Comparison of ENCODE assay signal across 22 cellular contexts in genomic region chr3:33773627-33774026, GRCh38.
"Had no signal": no experiment of that assay in that cellular context is flagged by ENCODE, and none has a peak within 500 bp of the region (broad histone marks: within the 10 kb centered on the region; RNA-seq: fewer than 3 reads in every experiment).

No MANE protein-coding gene starts in this region.

- H3K4me3 ChIP-seq: body of pancreas, esophagus squamous epithelium, left lung, prostate gland, suprapubic skin had no signal

- H3K36me3 Mint-ChIP-seq: activated CD4-positive, alpha-beta memory T cell treated with anti-CD3 and anti-CD28 coated beads for 36 hours; activated CD8-positive, alpha-beta memory T cell treated with anti-CD3 and anti-CD28 coated beads, Interleukin-2, amount 10 ng/mL, durations not matched to agents 7 days and 5 days; activated naive CD4-positive, alpha-beta T cell treated with anti-CD3 and anti-CD28 coated beads, Interleukin-2, amount 10 ng/mL, durations not matched to agents 7 days and 5 days; T-cell; type B pancreatic cell had no signal

- H3K4me1 Mint-ChIP-seq: activated CD8-positive, alpha-beta memory T cell treated with anti-CD3 and anti-CD28 coated beads, Interleukin-2, amount 10 ng/mL, durations not matched to agents 7 days and 5 days; activated naive CD4-positive, alpha-beta T cell treated with anti-CD3 and anti-CD28 coated beads, Interleukin-2, amount 10 ng/mL, durations not matched to agents 7 days and 5 days; nephron; T-cell had no signal

- H3K9me3 Mint-ChIP-seq: activated CD4-positive, alpha-beta memory T cell treated with anti-CD3 and anti-CD28 coated beads for 36 hours; activated naive CD4-positive, alpha-beta T cell treated with anti-CD3 and anti-CD28 coated beads, Interleukin-2, amount 10 ng/mL, durations not matched to agents 7 days and 5 days; nephron; stimulated activated naive CD8-positive, alpha-beta T cell treated with anti-CD3 and anti-CD28 coated beads, Interleukin-15, Interleukin-2, amounts not matched to agents 100 ng/mL and 50 ng/mL, for 24 hours; T-cell; type B pancreatic cell had no signal

- H3K9me3 ChIP-seq: body of pancreas, esophagus squamous epithelium, left lung, prostate gland, suprapubic skin had no signal

- H3K27ac ChIP-seq: body of pancreas, esophagus squamous epithelium, left lung, prostate gland, suprapubic skin had no signal

- H3K4me3 Mint-ChIP-seq: activated CD4-positive, alpha-beta memory T cell treated with anti-CD3 and anti-CD28 coated beads for 36 hours; activated CD8-positive, alpha-beta memory T cell treated with anti-CD3 and anti-CD28 coated beads, Interleukin-2, amount 10 ng/mL, durations not matched to agents 7 days and 5 days; activated naive CD4-positive, alpha-beta T cell treated with anti-CD3 and anti-CD28 coated beads, Interleukin-2, amount 10 ng/mL, durations not matched to agents 7 days and 5 days; nephron; stimulated activated naive CD8-positive, alpha-beta T cell treated with anti-CD3 and anti-CD28 coated beads, Interleukin-15, Interleukin-2, amounts not matched to agents 100 ng/mL and 50 ng/mL, for 24 hours; T-cell; type B pancreatic cell had no signal

- H3K4me1 ChIP-seq: body of pancreas, esophagus squamous epithelium, left lung, prostate gland, suprapubic skin had no signal

- ATAC-seq: activated CD8-positive, alpha-beta memory T cell treated with anti-CD3 and anti-CD28 coated beads, Interleukin-2, amount 10 ng/mL, durations not matched to agents 7 days and 5 days; body of pancreas; left lung; right cardiac atrium; T-cell had no signal

- FAIRE-seq: kidney had no signal

- H3K36me3 ChIP-seq: esophagus squamous epithelium, left lung, prostate gland, suprapubic skin had no signal

- H3K27me3 Mint-ChIP-seq: activated CD4-positive, alpha-beta memory T cell treated with anti-CD3 and anti-CD28 coated beads for 36 hours; activated CD8-positive, alpha-beta memory T cell treated with anti-CD3 and anti-CD28 coated beads, Interleukin-2, amount 10 ng/mL, durations not matched to agents 7 days and 5 days; type B pancreatic cell had no signal

- H3K27me3 ChIP-seq: body of pancreas, esophagus squamous epithelium, left lung, suprapubic skin had no signal

- DNase-seq: activated CD4-positive, alpha-beta memory T cell treated with anti-CD3 and anti-CD28 coated beads for 36 hours; activated CD4-positive, CD25-positive, alpha-beta regulatory T cell treated with anti-CD3 and anti-CD28 coated beads, Interleukin-2, amount 50 U/mL, for 72 hours; activated CD8-positive, alpha-beta memory T cell treated with anti-CD3 and anti-CD28 coated beads, Interleukin-2, amount 10 ng/mL, durations not matched to agents 7 days and 5 days; activated naive CD4-positive, alpha-beta T cell treated with anti-CD3 and anti-CD28 coated beads, Interleukin-2, amount 10 ng/mL, durations not matched to agents 7 days and 5 days; activated T-cell treated with anti-CD3 and anti-CD28 coated beads, Interleukin-2, amount 50 U/mL, for 1 hour; amniotic stem cell; body of pancreas; caudate nucleus; cortex of kidney; effector CD4-positive, alpha-beta T cell; esophagus squamous epithelium; kidney; left lung; mammary epithelial cell; right cardiac atrium; T-cell; T-helper 9 cell had no signal

- H3K27ac Mint-ChIP-seq: activated CD4-positive, alpha-beta memory T cell treated with anti-CD3 and anti-CD28 coated beads for 36 hours; activated CD8-positive, alpha-beta memory T cell treated with anti-CD3 and anti-CD28 coated beads, Interleukin-2, amount 10 ng/mL, durations not matched to agents 7 days and 5 days; activated naive CD4-positive, alpha-beta T cell treated with anti-CD3 and anti-CD28 coated beads, Interleukin-2, amount 10 ng/mL, durations not matched to agents 7 days and 5 days; nephron; stimulated activated naive CD8-positive, alpha-beta T cell treated with anti-CD3 and anti-CD28 coated beads, Interleukin-15, Interleukin-2, amounts not matched to agents 100 ng/mL and 50 ng/mL, for 24 hours; T-cell; type B pancreatic cell had no signal
